Comparison of ENCODE assay signal across 10 cellular contexts in genomic region chr12:54993181-54993835, GRCh38. TPM values are rescaled to one million over a fixed set of nuclear protein-coding genes. Genes with fewer than 3 reads are reported as not detected.
DNase-seq lines count a peak whose midpoint lies in the region; ATAC-seq and TF ChIP-seq lines count a peak whose summit lies in the region.
"Had no signal": no experiment of that assay in that cellular context is flagged by ENCODE, and none has a peak within 500 bp of the region (broad histone marks: within the 10 kb centered on the region; RNA-seq: fewer than 3 reads in every experiment).

No MANE protein-coding gene starts in this region.

- intact Hi-C loops in Calu3 (cut with micrococcal nuclease; ENCODE audit: unreplicated experiment) = loop anchor here (1.0 to 10.0 kb wide), 4 partner anchors 75 to 621 kb away; no protein-coding TSS in a partner anchor

- H4K20me1 ChIP-seq in KMS-11 (ENCODE audit: insufficient read depth) = no peaks in the 10 kb centered on the region
- no peaks in the 10 kb centered on the region for H4K20me1 ChIP-seq in OCI-LY1 (ENCODE audit: insufficient read depth, low read length)
- no peaks in the 10 kb centered on the region for H4K20me1 ChIP-seq in fibroblast of lung (ENCODE audit: control insufficient read depth, extremely low read depth, insufficient read depth, low read length)

- no peaks in the 10 kb centered on the region for H3K27me3 ChIP-seq in KMS-11 (ENCODE audit: insufficient read depth, low read depth)
- H3K27me3 ChIP-seq in OCI-LY1 (ENCODE audit: insufficient read depth, low read length) = no peaks in the 10 kb centered on the region
- H3K27me3 ChIP-seq in fibroblast of lung (ENCODE audit: control insufficient read depth, insufficient read depth, low read length) = no peaks in the 10 kb centered on the region

- CTCF ChIA-PET in Calu3 (lab: Charles Lee) = interaction anchor here (0.6 to 2.5 kb wide), 13 partner anchors 9 to 291 kb away, joined by 3 to 58 read pairs (median 4); partner anchors contain the start of gene TESPA1

- H3K79me2 ChIP-seq in KMS-11 (ENCODE audit: insufficient read depth, low read depth) (no peaks in the 10 kb centered on the region), OCI-LY1 (ENCODE audit: insufficient read depth, low read length) (no peaks in the 10 kb centered on the region), fibroblast of lung (ENCODE audit: control insufficient read depth, insufficient read depth, low read length) (no peaks in the 10 kb centered on the region)

- H3F3A ChIP-seq in OCI-LY1 (ENCODE audit: insufficient read depth, low read length) = peaks cover 9% of the 10 kb centered on the region

- no peaks in the 10 kb centered on the region for H3K36me3 ChIP-seq in KMS-11 (ENCODE audit: insufficient read depth)
- 0 out of 2 replicates have a peak, but pooled peaks cover under 1% of the 10 kb centered on the region for H3K36me3 ChIP-seq in OCI-LY1 (ENCODE audit: insufficient read depth, low read length)
- no peaks in the 10 kb centered on the region for H3K36me3 ChIP-seq in fibroblast of lung (ENCODE audit: control insufficient read depth, insufficient read depth, low read length)
- H3K36me3 ChIP-seq: SJSA1 had no signal

- H3K4me3 Mint-ChIP-seq in Calu3 (ENCODE audit: low read depth, unreplicated experiment) = no peak overlapping the region
- no peak overlapping the region for H3K4me3 Mint-ChIP-seq in nephron progenitor cell

- peak; percentile 44 for ATAC-seq in GM21423 (IDR thresholded peaks at IDR 0.05; ENCODE audit: unreplicated experiment)

- peak; percentile 60 for DNase-seq in Calu3
- peak; percentile 19 for DNase-seq in activated T-cell treated with anti-CD3 and anti-CD28 coated beads for 48 hours (ENCODE audit: low read depth)
- DNase-seq in fibroblast of lung (ENCODE audit: low read depth in 2 of 2) = peak; percentile 57 to 68
- DNase-seq in nephron progenitor cell = peak; percentile 53
- DNase-seq in UCSD-AML1 (lab: John Stamatoyannopoulos, UW; ENCODE audit: unreplicated experiment) = no peak

- no peaks in the 10 kb centered on the region for H3K36me3 Mint-ChIP-seq in Calu3 (ENCODE audit: insufficient read depth, unreplicated experiment)
- no peaks in the 10 kb centered on the region for H3K36me3 Mint-ChIP-seq in nephron progenitor cell (ENCODE audit: low read depth)

- no TSS peak for BruUV-seq in Calu3 (replicated peaks; lab: Mats Ljungman, UMichigan)

- peaks cover 8% of the 10 kb centered on the region for H3K4me1 ChIP-seq in KMS-11 (ENCODE audit: low read depth, poor library complexity, severe bottlenecking)
- peaks cover 49% of the 10 kb centered on the region for H3K4me1 ChIP-seq in OCI-LY1 (ENCODE audit: insufficient read depth, low read length, severe bottlenecking)
- H3K4me1 ChIP-seq in fibroblast of lung (ENCODE audit: control insufficient read depth, extremely low read depth, insufficient read depth, low read length) = no peaks in the 10 kb centered on the region
- H3K4me1 ChIP-seq: SJSA1 had no signal

- H3K27ac ChIP-seq in KMS-11 (no peak overlapping the region), OCI-LY1 (ENCODE audit: low read depth, low read length, poor library complexity, severe bottlenecking) (peak overlapping the region; percentile 95), fibroblast of lung (ENCODE audit: insufficient read depth, low read length) (no peak overlapping the region)
- H3K27ac ChIP-seq: SJSA1 had no signal

- H3K9me2 ChIP-seq in OCI-LY1 (ENCODE audit: low read depth, low read length) = no peaks in the 10 kb centered on the region

- H3K27me3 Mint-ChIP-seq in Calu3 (ENCODE audit: unreplicated experiment) (peaks cover 67% of the 10 kb centered on the region), nephron progenitor cell (ENCODE audit: low read depth, poor library complexity) (peaks cover 8% of the 10 kb centered on the region)

- no peaks in the 10 kb centered on the region for H3K9me3 Mint-ChIP-seq in Calu3 (ENCODE audit: low read depth, unreplicated experiment)
- no peaks in the 10 kb centered on the region for H3K9me3 Mint-ChIP-seq in nephron progenitor cell

- no peak overlapping the region for H2AFZ ChIP-seq in KMS-11 (ENCODE audit: low read depth)
- no peak overlapping the region for H2AFZ ChIP-seq in OCI-LY1 (ENCODE audit: low read length)
- H2AFZ ChIP-seq in fibroblast of lung (ENCODE audit: low read length) = no peak overlapping the region

- H3K9me3 ChIP-seq in OCI-LY1 (ENCODE audit: low read length) (no peaks in the 10 kb centered on the region), fibroblast of lung (ENCODE audit: control insufficient read depth, insufficient read depth, low read depth, low read length) (no peaks in the 10 kb centered on the region)
- H3K9me3 ChIP-seq: SJSA1 had no signal

- H3K4me3 ChIP-seq in KMS-11 (IDR thresholded peaks at IDR 0.05; ENCODE audit: insufficient read depth, low read depth, low read length) (no peak overlapping the region), OCI-LY1 (ENCODE audit: low read depth, low read length, poor library complexity, severe bottlenecking) (no peak overlapping the region), fibroblast of lung (replicated peaks in 1 of 4; ENCODE audit: control extremely low read depth in 1 of 4, insufficient read depth in 1 of 4, low read depth in 3 of 4, low read length in 4 of 4) (no peak overlapping the region)
- H3K4me3 ChIP-seq: SJSA1 had no signal

- peak; percentile 75 for TF ChIP-seq CTCF in Calu3 (IDR thresholded peaks at IDR 0.05; ENCODE audit: unreplicated experiment)
- TF ChIP-seq CTCF in KMS-11 (conservative IDR thresholded peaks at IDR 0.05; ENCODE audit: low read depth, low read length) = peak; percentile 100
- peak; percentile 87 for TF ChIP-seq CTCF in OCI-LY1 (IDR thresholded peaks at IDR 0.05; ENCODE audit: low read length)
- TF ChIP-seq CTCF in fibroblast of lung (conservative IDR thresholded peaks at IDR 0.05 in 1 of 2, IDR thresholded peaks at IDR 0.05 in 1 of 2; ENCODE audit: low read depth in 1 of 2, low read length in 2 of 2) = peak; percentile 78 to 86
- peak; percentile 83 for TF ChIP-seq CTCF in nephron progenitor cell (IDR thresholded peaks at IDR 0.05)

- H3K9ac ChIP-seq in KMS-11 (no peak overlapping the region), OCI-LY1 (ENCODE audit: low read length) (no peak overlapping the region), fibroblast of lung (ENCODE audit: insufficient read depth, low read length) (no peak overlapping the region)

- H3K4me1 Mint-ChIP-seq in Calu3 (ENCODE audit: low read depth, unreplicated experiment) (no peaks in the 10 kb centered on the region), nephron progenitor cell (peaks cover 8% of the 10 kb centered on the region)

- H3K27ac Mint-ChIP-seq in Calu3 (ENCODE audit: unreplicated experiment) (no peak overlapping the region), nephron progenitor cell (no peak overlapping the region)

- H3K4me2 ChIP-seq in KMS-11 = no peak overlapping the region
- peak overlapping the region; percentile 36; the same call in 1 of the 2 replicates for H3K4me2 ChIP-seq in OCI-LY1 (ENCODE audit: low read length)
- H3K4me2 ChIP-seq in fibroblast of lung (ENCODE audit: extremely low read depth, insufficient read depth, low read length) = no peak overlapping the region

RNA-seq across cellular contexts. Expression of gene TESPA1, which starts 8.7 kb away (rescaled TPM):
- not detected in 2 replicates for total RNA-seq in Calu3 (2022)
- not detected in 2 replicates for total RNA-seq in fibroblast of lung
- not detected in 2 replicates for polyA plus RNA-seq in fibroblast of lung
- polyA plus RNA-seq in fibroblast of lung (2012) = not detected in 2 replicates
- polyA minus RNA-seq in fibroblast of lung (ENCODE audit: low replicate concordance) = not detected in 2 replicates

RNA-seq across cellular contexts. Expression of gene NEUROD4, which starts 26.5 kb away (rescaled TPM):
- total RNA-seq in Calu3 (2022) (not detected in 2 replicates), fibroblast of lung (not detected in 2 replicates)
- not detected in 2 replicates for polyA plus RNA-seq in fibroblast of lung
- polyA plus RNA-seq in fibroblast of lung (2012) = not detected in 2 replicates
- polyA minus RNA-seq in fibroblast of lung (ENCODE audit: low replicate concordance) = not detected in 2 replicates
- total RNA-seq: SJSA1, subcutaneous adipose tissue had no signal
